In genomic region chr4:1608821-1609500, GRCh38 we compare ENCODE assay signal across 22 cellular contexts.
DNase-seq lines count a peak whose midpoint lies in the region; ATAC-seq and TF ChIP-seq lines count a peak whose summit lies in the region.
"Had no signal": no experiment of that assay in that cellular context is flagged by ENCODE, and none has a peak within 500 bp of the region (broad histone marks: within the 10 kb centered on the region; RNA-seq: fewer than 3 reads in every experiment).

No MANE protein-coding gene starts in this region.

- no peak overlapping the region for H4K91ac ChIP-seq in IMR-90 (ENCODE audit: insufficient read depth, low read depth, low read length)

- peaks cover 9 to 21% (median 11%) of the 10 kb centered on the region in 3 donors for H3K27me3 Mint-ChIP-seq in CD14-positive monocyte (ENCODE audit: low read depth in 3 of 3)
- H3K27me3 Mint-ChIP-seq: activated CD4-positive, alpha-beta T cell treated with anti-CD3 and anti-CD28 coated beads, Interleukin-2, amount 10 ng/mL, durations not matched to agents 24 days and 14 days; CD8-positive, alpha-beta memory T cell had no signal

- DNase-seq in CD14-positive monocyte (ENCODE audit: low spot score) (peak; percentile 37), IMR-90 (no peak), left cardiac atrium (peak; percentile 12), retina (peak; percentile 67), HuH-7.5 (ENCODE audit: low spot score) (no peak), AG20443 (ENCODE audit: low spot score) (no peak), prostate gland (ENCODE audit: low spot score) (no peak)
- DNase-seq: activated CD4-positive, alpha-beta T cell treated with anti-CD3 and anti-CD28 coated beads, Interleukin-2, amount 10 ng/mL, durations not matched to agents 24 days and 14 days; activated naive CD4-positive, alpha-beta T cell treated with anti-CD3 and anti-CD28 coated beads, Interleukin-2, amount 10 ng/mL, durations not matched to agents 7 days and 5 days; GOT3; Karpas-422; mesendoderm; NCI-H69; occipital lobe; RPMI8226; SK-N-SH; stimulated activated CD4-positive, alpha-beta T cell treated with anti-CD3 and anti-CD28 coated beads, Interleukin-4, amount 100 ng/mL, for 4 hours; stimulated activated naive CD8-positive, alpha-beta T cell treated with anti-CD3 and anti-CD28 coated beads, Interleukin-15, Interleukin-2, amounts not matched to agents 100 U/mL and 50 U/mL, for 24 hours had no signal

- H2AFZ ChIP-seq in IMR-90 (replicated peaks; ENCODE audit: low read length, poor library complexity) = peak overlapping the region; percentile 49

- no peak overlapping the region for H3K18ac ChIP-seq in IMR-90 (ENCODE audit: low read depth, low read length)

- H3K9me3 ChIP-seq in IMR-90 (ENCODE audit: control insufficient read depth, insufficient read depth, low read length) (no peaks in the 10 kb centered on the region), prostate gland (no peaks in the 10 kb centered on the region)
- H3K9me3 ChIP-seq: SK-N-SH, thoracic aorta had no signal

- TF ChIP-seq CTCF in CD14-positive monocyte (IDR thresholded peaks at IDR 0.05) (no peak), IMR-90 (conservative IDR thresholded peaks at IDR 0.05; ENCODE audit: low read depth, low read length) (no peak), prostate gland (IDR thresholded peaks at IDR 0.05) (no peak)

- H3K56ac ChIP-seq in IMR-90 (ENCODE audit: extremely low read depth, insufficient read depth, low read length) = no peak overlapping the region

- H3K4me1 ChIP-seq in IMR-90 (ENCODE audit: control insufficient read depth, insufficient read depth, low read length) (no peaks in the 10 kb centered on the region), prostate gland (replicated peaks) (no peaks in the 10 kb centered on the region)

- no peak overlapping the region for H4K5ac ChIP-seq in IMR-90 (ENCODE audit: low read depth, low read length)

- H3K27ac Mint-ChIP-seq in CD14-positive monocyte = no peak overlapping the region
- H3K27ac Mint-ChIP-seq: activated CD4-positive, alpha-beta T cell treated with anti-CD3 and anti-CD28 coated beads, Interleukin-2, amount 10 ng/mL, durations not matched to agents 24 days and 14 days; activated naive CD4-positive, alpha-beta T cell treated with anti-CD3 and anti-CD28 coated beads, Interleukin-2, amount 10 ng/mL, durations not matched to agents 7 days and 5 days; activated T-helper 1 cell treated with anti-CD3 and anti-CD28 coated beads, Interleukin-12 subunit alpha, Interleukin-12 subunit beta, Interleukin-2, Interleukin-4 antibody, amounts not matched to agents 30 ng/mL and 10 ng/mL and 1 ng/mL, durations not matched to agents 14 hours and 24 hours and 36 hours; dendritic cell treated with granulocyte-macrophage colony-stimulating factor and Interleukin-4, amounts not matched to agents 40 ng/mL and 50 ng/mL, for 4 days had no signal

- no peak overlapping the region for H2AK5ac ChIP-seq in IMR-90 (ENCODE audit: low read depth, low read length)

- H3K4me2 ChIP-seq in IMR-90 (ENCODE audit: low read depth, low read length) = no peak overlapping the region
- H3K4me2 ChIP-seq: SK-N-SH had no signal

- dilution Hi-C loops in IMR-90 (cut with HindIII; ENCODE audit: low sequenced_read_pairs, unreplicated experiment) = no loop called here

- TF ChIP-seq RAD21 in IMR-90 (IDR thresholded peaks at IDR 0.05; ENCODE audit: low read length) = no peak

- H3K27ac ChIP-seq in IMR-90 (ENCODE audit: insufficient read depth, low read length) = no peak overlapping the region
- no peak overlapping the region for H3K27ac ChIP-seq in prostate gland
- H3K27ac ChIP-seq: thoracic aorta had no signal

- no peak overlapping the region for H2BK120ac ChIP-seq in IMR-90 (ENCODE audit: low read depth, low read length)

- CTCF ChIA-PET in IMR-90 (lab: Yijun Ruan, JAX) = no interaction called here

- H3K36me3 ChIP-seq in IMR-90 (ENCODE audit: control insufficient read depth, insufficient read depth, low read length) (no peaks in the 10 kb centered on the region), prostate gland (no peaks in the 10 kb centered on the region)
- H3K36me3 ChIP-seq: thoracic aorta had no signal

- intact Hi-C loops in CD14-positive monocyte (cut with micrococcal nuclease) = no loop called here
- intact Hi-C loops in IMR-90 (cut with micrococcal nuclease) = no loop called here
- intact Hi-C loops in left cardiac atrium (cut with DNase I) = no loop called here
- intact Hi-C loops in prostate gland (cut with DNase I) = no loop called here

- no peaks in the 10 kb centered on the region for H3K9me3 Mint-ChIP-seq in CD14-positive monocyte
- H3K9me3 Mint-ChIP-seq: activated CD4-positive, alpha-beta T cell treated with anti-CD3 and anti-CD28 coated beads, Interleukin-2, amount 10 ng/mL, durations not matched to agents 24 days and 14 days; activated T-helper 1 cell treated with anti-CD3 and anti-CD28 coated beads, Interleukin-12 subunit alpha, Interleukin-12 subunit beta, Interleukin-2, Interleukin-4 antibody, amounts not matched to agents 30 ng/mL and 10 ng/mL and 1 ng/mL, durations not matched to agents 14 hours and 24 hours and 36 hours; CD8-positive, alpha-beta memory T cell; dendritic cell treated with granulocyte-macrophage colony-stimulating factor and Interleukin-4, amounts not matched to agents 40 ng/mL and 50 ng/mL, for 4 days had no signal

- in situ Hi-C loops in IMR-90 (cut with MboI; ENCODE audit: low sequenced_read_pairs) = no loop called here

- WGBS in IMR-90 (ENCODE audit: extremely low coverage in 2 of 2, insufficient read length in 1 of 2), 2 experiments = 44% methylated on average over 6 of the region's 17 CpGs; no CpG with 5 or more reads in 1 of the 2 experiments
- WGBS in prostate gland = 80% methylated on average over 16 of the region's 17 CpGs

- H3K4me3 ChIP-seq in IMR-90 (ENCODE audit: insufficient read depth, low read depth, low read length) = no peak overlapping the region
- H3K4me3 ChIP-seq in prostate gland = no peak overlapping the region
- H3K4me3 ChIP-seq: thoracic aorta had no signal

- H2BK20ac ChIP-seq in IMR-90 (ENCODE audit: low read depth, low read length) = no peak overlapping the region

- H3K27me3 ChIP-seq in IMR-90 (ENCODE audit: control insufficient read depth, insufficient read depth, low read length) = peaks cover 9% of the 10 kb centered on the region; the same call in 1 of the 2 replicates
- H3K27me3 ChIP-seq in prostate gland (replicated peaks; ENCODE audit: insufficient read depth) = peaks cover 3% of the 10 kb centered on the region

- H2BK15ac ChIP-seq in IMR-90 (ENCODE audit: low read depth, low read length) = no peak overlapping the region

- H2BK5ac ChIP-seq in IMR-90 (ENCODE audit: low read depth, low read length, poor library complexity, severe bottlenecking) = no peak overlapping the region

- POLR2A ChIA-PET in IMR-90 (lab: Charles Lee; ENCODE audit: unreplicated experiment) = no interaction called here

- peak overlapping the region; percentile 37 for H2AK9ac ChIP-seq in IMR-90 (replicated peaks; ENCODE audit: low read depth, low read length, poor library complexity)

- H3K79me1 ChIP-seq in IMR-90 (ENCODE audit: low read depth in 1 of 2, low read length in 2 of 2) = no peaks in the 10 kb centered on the region

- no peaks in the 10 kb centered on the region for H3K4me1 Mint-ChIP-seq in CD14-positive monocyte
- H3K4me1 Mint-ChIP-seq: activated CD4-positive, alpha-beta T cell treated with anti-CD3 and anti-CD28 coated beads, Interleukin-2, amount 10 ng/mL, durations not matched to agents 24 days and 14 days had no signal

- no peaks in the 10 kb centered on the region for H3K36me3 Mint-ChIP-seq in CD14-positive monocyte
- H3K36me3 Mint-ChIP-seq: CD8-positive, alpha-beta memory T cell had no signal

- TF ChIP-seq POLR2A in IMR-90 (IDR thresholded peaks at IDR 0.05; ENCODE audit: low read depth, low read length) (no peak), prostate gland (IDR thresholded peaks at IDR 0.05) (no peak)

- H3K9ac ChIP-seq in IMR-90 (ENCODE audit: low read depth, low read length) = no peak overlapping the region
- H3K9ac ChIP-seq: SK-N-SH had no signal

- no peaks in the 10 kb centered on the region for H3K9me1 ChIP-seq in IMR-90 (ENCODE audit: insufficient read depth, low read length)

- H4K20me1 ChIP-seq in IMR-90 (ENCODE audit: insufficient read depth, low read length) = no peaks in the 10 kb centered on the region; the same call in none of the 2 replicates

- no TSS peak for BruUV-seq in IMR-90 (replicated peaks; lab: Mats Ljungman, UMichigan)

- H3K4me3 Mint-ChIP-seq in CD14-positive monocyte = no peak overlapping the region
- H3K4me3 Mint-ChIP-seq: activated CD4-positive, alpha-beta T cell treated with anti-CD3 and anti-CD28 coated beads, Interleukin-2, amount 10 ng/mL, durations not matched to agents 24 days and 14 days; activated naive CD4-positive, alpha-beta T cell treated with anti-CD3 and anti-CD28 coated beads, Interleukin-2, amount 10 ng/mL, durations not matched to agents 7 days and 5 days; activated T-helper 1 cell treated with anti-CD3 and anti-CD28 coated beads, Interleukin-12 subunit alpha, Interleukin-12 subunit beta, Interleukin-2, Interleukin-4 antibody, amounts not matched to agents 30 ng/mL and 10 ng/mL and 1 ng/mL, durations not matched to agents 14 hours and 24 hours and 36 hours; CD8-positive, alpha-beta memory T cell; dendritic cell treated with granulocyte-macrophage colony-stimulating factor and Interleukin-4, amounts not matched to agents 40 ng/mL and 50 ng/mL, for 4 days had no signal

- ATAC-seq in IMR-90 (ENCODE audit: low read depth) (no peak), left cardiac atrium (no peak)
- ATAC-seq: stimulated activated naive CD8-positive, alpha-beta T cell treated with anti-CD3 and anti-CD28 coated beads, Interleukin-15, Interleukin-2, amounts not matched to agents 100 U/mL and 50 U/mL, for 24 hours had no signal

- no peak overlapping the region for H3K14ac ChIP-seq in IMR-90 (replicated peaks; ENCODE audit: low read depth, low read length)

- no peak overlapping the region for H3K23ac ChIP-seq in IMR-90 (ENCODE audit: low read depth, low read length)

- no peak overlapping the region for H3K4ac ChIP-seq in IMR-90 (ENCODE audit: low read depth, low read length)

- H4K8ac ChIP-seq in IMR-90 (ENCODE audit: low read depth in 2 of 2, low read length in 2 of 2) = no peak overlapping the region

TF ChIP-seq in IMR-90, 13 proteins besides CTCF, POLR2A, EP300 and RAD21 (continues in another document):
- TF ChIP-seq MAFK (IDR thresholded peaks at IDR 0.05; ENCODE audit: low read depth, low read length) = no peak
- no peak for TF ChIP-seq MAZ (IDR thresholded peaks at IDR 0.05; ENCODE audit: borderline replicate concordance, low read depth, low read length)
- no peak for TF ChIP-seq CEBPB (IDR thresholded peaks at IDR 0.05; ENCODE audit: low read depth, low read length)
- no peak for TF ChIP-seq BHLHE40 (IDR thresholded peaks at IDR 0.05; ENCODE audit: low read depth, low read length)
- no peak for TF ChIP-seq RFX5 (IDR thresholded peaks at IDR 0.05; ENCODE audit: low read depth, low read length)
- TF ChIP-seq RCOR1 (IDR thresholded peaks at IDR 0.05; ENCODE audit: insufficient replicate concordance, low read length) = no peak
- no peak for TF ChIP-seq SMC3 (IDR thresholded peaks at IDR 0.05; ENCODE audit: low read depth, low read length)

Comparison
In these comparisons a context has a peak if more than half of its experiments do, and no peak if none do; other contexts are left out.
1. DNase-seq: peak in CD14-positive monocyte (single experiment), left cardiac atrium (single experiment) and retina (single experiment); none in IMR-90 (single experiment), HuH-7.5 (single experiment), AG20443 (single experiment) and prostate gland (single experiment).